Comparison of ENCODE assay signal across 16 cellular contexts in genomic region chr3:5071061-5071460, GRCh38. TPM values are rescaled to one million over a fixed set of nuclear protein-coding genes. Genes with fewer than 3 reads are reported as not detected.
DNase-seq lines count a peak whose midpoint lies in the region; ATAC-seq, FAIRE-seq and TF ChIP-seq lines count a peak whose summit lies in the region.
"Had no signal": no experiment of that assay in that cellular context is flagged by ENCODE, and none has a peak within 500 bp of the region (broad histone marks: within the 10 kb centered on the region; RNA-seq: fewer than 3 reads in every experiment).

No MANE protein-coding gene starts in this region.

- H3K27ac ChIP-seq in esophagus squamous epithelium, result peak overlapping the region in 3 of 4 donors; percentile 13 to 65 (median 29)
- H3K27ac ChIP-seq: heart left ventricle, tibial nerve had no signal

- no peak for TF ChIP-seq CTCF in esophagus squamous epithelium (IDR thresholded peaks at IDR 0.05)

- no peak for TF ChIP-seq POLR2A in esophagus squamous epithelium (IDR thresholded peaks at IDR 0.05)

- H3K4me1 ChIP-seq in esophagus squamous epithelium, result peaks cover 0 to 44% (median 21%) of the 10 kb centered on the region in 3 donors
- H3K4me1 ChIP-seq: heart left ventricle, tibial nerve had no signal

- ATAC-seq in GM21737 (IDR thresholded peaks at IDR 0.05; ENCODE audit: unreplicated experiment), result no peak
- ATAC-seq: Panc1 had no signal

- WGBS in esophagus squamous epithelium, 2 donors, result 6 to 23% methylated on average over 7 of the region's 7 CpGs

- H3K27me3 ChIP-seq in esophagus squamous epithelium, result peaks cover 0 to 8% (median 0%) of the 10 kb centered on the region in 4 donors
- H3K27me3 ChIP-seq: heart left ventricle, tibial nerve had no signal

- peak; percentile 74 for DNase-seq in GM03348 (ENCODE audit: low spot score)
- peak; percentile 30 for DNase-seq in OCI-M1 (lab: John Stamatoyannopoulos, UW)
- no peak for DNase-seq in esophagus squamous epithelium (lab: John Stamatoyannopoulos, UW)
- DNase-seq in skeletal muscle cell (ENCODE audit: low read depth), result peak; percentile 63
- DNase-seq in frontal cortex (ENCODE audit: low spot score in 2 of 2), result no peak
- no peak for DNase-seq in cortex of kidney (lab: John Stamatoyannopoulos, UW)
- DNase-seq in activated T-cell treated with anti-CD3 and anti-CD28 coated beads, Interleukin-2, amount 50 U/mL, for 48 hours, result no peak
- DNase-seq: activated T-cell treated with anti-CD3 and anti-CD28 coated beads, Interleukin-2, amount 50 U/mL, for 24 hours; cerebellar nuclear complex; DMS153; heart left ventricle; NCI-H1930 had no signal

- intact Hi-C loops in esophagus squamous epithelium (cut with DNase I), result no loop called here

- no peaks in the 10 kb centered on the region for H3K36me3 ChIP-seq in esophagus squamous epithelium
- H3K36me3 ChIP-seq: heart left ventricle, tibial nerve had no signal

- H3K9me3 ChIP-seq in esophagus squamous epithelium, result no peaks in the 10 kb centered on the region
- H3K9me3 ChIP-seq: heart left ventricle, tibial nerve had no signal

- no peak for FAIRE-seq in frontal cortex (lab: Jason Lieb, UNC)
- FAIRE-seq: TTC549 had no signal

- H3K4me3 ChIP-seq in esophagus squamous epithelium (no peak overlapping the region), skeletal muscle cell (ENCODE audit: low read depth, low read length) (no peak overlapping the region)
- H3K4me3 ChIP-seq: heart left ventricle, tibial nerve had no signal

RNA-seq across cellular contexts. Expression of gene ARL8B, which starts 51.0 kb away (rescaled TPM):
- 10 to 100 TPM; 42.9 to 71.9 (median 51.7) TPM for total RNA-seq in esophagus squamous epithelium
- 81.1 TPM for total RNA-seq in frontal cortex

Comparison
In these comparisons a context has a peak if more than half of its experiments do, and no peak if none do; other contexts are left out.
1. DNase-seq: peak in GM03348 (single experiment), OCI-M1 (single experiment) and skeletal muscle cell (single experiment); none in esophagus squamous epithelium (single experiment), frontal cortex (0 of 2), cortex of kidney (single experiment) and activated T-cell treated with anti-CD3 and anti-CD28 coated beads, Interleukin-2, amount 50 U/mL, for 48 hours (0 of 2).